Comparison of ENCODE assay signal across 8 cellular contexts in genomic region chrX:48972214-48973164, GRCh38. TPM values are rescaled to one million over a fixed set of nuclear protein-coding genes. Genes with fewer than 3 reads are reported as not detected.
A peak's percentile ranks its signal among the peaks of the same experiment; 100 is the strongest.
DNase-seq lines count a peak whose midpoint lies in the region; ATAC-seq and TF ChIP-seq lines count a peak whose summit lies in the region.

No MANE protein-coding gene starts in this region.

- H3K36me3 Mint-ChIP-seq in activated naive CD4-positive, alpha-beta T cell treated with anti-CD3 and anti-CD28 coated beads, Interleukin-2, amount 10 ng/mL, durations not matched to agents 7 days and 5 days = peaks cover 19% of the 10 kb centered on the region
- peaks cover 11% of the 10 kb centered on the region for H3K36me3 Mint-ChIP-seq in progenitor cell of endocrine pancreas (ENCODE audit: insufficient read depth)

- DNase-seq in A172 (ENCODE audit: low spot score) = peak; percentile 32
- peak; percentile 47 for DNase-seq in GM12865 (ENCODE audit: low read depth)
- DNase-seq in NCI-H226 = peak; percentile 6
- peak; percentile 53 for DNase-seq in activated naive CD4-positive, alpha-beta T cell treated with anti-CD3 and anti-CD28 coated beads, Interleukin-2, amount 10 ng/mL, durations not matched to agents 7 days and 5 days
- peak in 32 of 42 donors; percentile 10 to 65 (median 38) for DNase-seq in head of caudate nucleus
- DNase-seq in progenitor cell of endocrine pancreas (ENCODE audit: low spot score, unreplicated experiment) = no peak

- peaks cover 12% of the 10 kb centered on the region for H3K27me3 Mint-ChIP-seq in activated naive CD4-positive, alpha-beta T cell treated with anti-CD3 and anti-CD28 coated beads, Interleukin-2, amount 10 ng/mL, durations not matched to agents 7 days and 5 days
- no peaks in the 10 kb centered on the region for H3K27me3 Mint-ChIP-seq in progenitor cell of endocrine pancreas

- CTCF ChIA-PET in activated naive CD4-positive, alpha-beta T cell treated with anti-CD3 and anti-CD28 coated beads, Interleukin-2, amount 10 ng/mL, durations not matched to agents 7 days and 5 days (lab: Charles Lee) = interaction anchor here (0.6 to 2.3 kb wide), 4 partner anchors 14 to 134 kb away, joined by 3 to 9 read pairs (median 4); partner anchors contain the start of gene TFE3

- ATAC-seq in HG02970 (IDR thresholded peaks at IDR 0.05; ENCODE audit: low FRiP score, unreplicated experiment) = no peak
- no peak for ATAC-seq in HG03439 (IDR thresholded peaks at IDR 0.05; ENCODE audit: unreplicated experiment)

- no peak overlapping the region for H3K4me3 ChIP-seq in GM12865 (ENCODE audit: low read depth, low read length)

- H3K4me3 Mint-ChIP-seq in activated naive CD4-positive, alpha-beta T cell treated with anti-CD3 and anti-CD28 coated beads, Interleukin-2, amount 10 ng/mL, durations not matched to agents 7 days and 5 days = no peak overlapping the region
- H3K4me3 Mint-ChIP-seq in progenitor cell of endocrine pancreas (ENCODE audit: low read depth) = peak overlapping the region; percentile 69

- no peak overlapping the region for H3K27ac Mint-ChIP-seq in activated naive CD4-positive, alpha-beta T cell treated with anti-CD3 and anti-CD28 coated beads, Interleukin-2, amount 10 ng/mL, durations not matched to agents 7 days and 5 days
- peak overlapping the region; percentile 87 for H3K27ac Mint-ChIP-seq in progenitor cell of endocrine pancreas

- peaks cover 25% of the 10 kb centered on the region for H3K4me1 Mint-ChIP-seq in activated naive CD4-positive, alpha-beta T cell treated with anti-CD3 and anti-CD28 coated beads, Interleukin-2, amount 10 ng/mL, durations not matched to agents 7 days and 5 days
- peaks cover 5% of the 10 kb centered on the region for H3K4me1 Mint-ChIP-seq in progenitor cell of endocrine pancreas (ENCODE audit: low read depth)

- H3K9me3 Mint-ChIP-seq in activated naive CD4-positive, alpha-beta T cell treated with anti-CD3 and anti-CD28 coated beads, Interleukin-2, amount 10 ng/mL, durations not matched to agents 7 days and 5 days = no peaks in the 10 kb centered on the region
- peaks cover 15% of the 10 kb centered on the region for H3K9me3 Mint-ChIP-seq in progenitor cell of endocrine pancreas (ENCODE audit: low read depth)

- intact Hi-C loops in head of caudate nucleus (cut with DNase I) = no loop called here

- peak; percentile 43 for TF ChIP-seq CTCF in GM12865 (IDR thresholded peaks at IDR 0.05; ENCODE audit: insufficient read depth, low read depth, low read length, missing control alignments)
- TF ChIP-seq CTCF in progenitor cell of endocrine pancreas (IDR thresholded peaks at IDR 0.05; ENCODE audit: unreplicated experiment) = peak; percentile 54

RNA-seq across cellular contexts. Expression of gene KCND1, which starts 0.8 kb away (rescaled TPM):
- total RNA-seq in A172 (2014; rRNA removed; shearing (Covaris generic)) = 0.67 and 0.91 TPM in 2 replicates
- total RNA-seq in progenitor cell of endocrine pancreas = 8.0 and 8.2 TPM in 2 replicates

RNA-seq across cellular contexts. Expression of gene OTUD5, which starts 15.1 kb away (rescaled TPM):
- 26.4 and 31.5 TPM in 2 replicates for total RNA-seq in A172 (2014; rRNA removed; shearing (Covaris generic))
- 52.5 and 53.3 TPM in 2 replicates for total RNA-seq in progenitor cell of endocrine pancreas

RNA-seq across cellular contexts. Expression of gene GRIPAP1, which starts 29.6 kb away (rescaled TPM):
- 15.9 and 18.3 TPM in 2 replicates for total RNA-seq in A172 (2014; rRNA removed; shearing (Covaris generic))
- 89.9 and 98.4 TPM in 2 replicates for total RNA-seq in progenitor cell of endocrine pancreas

RNA-seq across cellular contexts. Expression of gene PIM2, which starts 53.7 kb away (rescaled TPM):
- 0.59 and 0.74 TPM in 2 replicates for total RNA-seq in A172 (2014; rRNA removed; shearing (Covaris generic))
- 9.9 and 10.4 TPM in 2 replicates for total RNA-seq in progenitor cell of endocrine pancreas
